23 cellular contexts compared by ENCODE assay signal in genomic region chr10:60348982-60349381, GRCh38. TPM values are rescaled to one million over a fixed set of nuclear protein-coding genes. Genes with fewer than 3 reads are reported as not detected.
DNase-seq lines count a peak whose midpoint lies in the region; ATAC-seq, FAIRE-seq and TF ChIP-seq lines count a peak whose summit lies in the region.
"Had no signal": no experiment of that assay in that cellular context is flagged by ENCODE, and none has a peak within 500 bp of the region (broad histone marks: within the 10 kb centered on the region; RNA-seq: fewer than 3 reads in every experiment).

No MANE protein-coding gene starts in this region.

- H3K18ac ChIP-seq in IMR-90 (ENCODE audit: low read depth, low read length): no peak overlapping the region

- H2AFZ ChIP-seq in ACC112 (ENCODE audit: low read length, unreplicated experiment) (peak overlapping the region; percentile 3), IMR-90 (replicated peaks; ENCODE audit: low read length, poor library complexity) (no peak overlapping the region)
- H2AFZ ChIP-seq: GM23338 had no signal

- H3K27me3 ChIP-seq in ACC112 (ENCODE audit: insufficient read depth, low read length) (no peaks in the 10 kb centered on the region), IMR-90 (ENCODE audit: control insufficient read depth, insufficient read depth, low read length) (no peaks in the 10 kb centered on the region), layer of hippocampus (ENCODE audit: control insufficient read depth, insufficient read depth, low read length) (no peaks in the 10 kb centered on the region), stomach (no peaks in the 10 kb centered on the region)
- H3K27me3 ChIP-seq: ascending aorta, right atrium auricular region had no signal

- 0 out of 2 replicates have a peak overlapping the region, but pooled peaks have one; percentile 9 for H4K91ac ChIP-seq in IMR-90 (ENCODE audit: insufficient read depth, low read depth, low read length)

- H3K56ac ChIP-seq in IMR-90 (ENCODE audit: extremely low read depth, insufficient read depth, low read length): no peak overlapping the region

- H4K5ac ChIP-seq in IMR-90 (ENCODE audit: low read depth, low read length): no peak overlapping the region

- no peak for TF ChIP-seq RAD21 in IMR-90 (IDR thresholded peaks at IDR 0.05; ENCODE audit: low read length)

- peak overlapping the region; percentile 6; the same call in 1 of the 2 replicates for H2BK120ac ChIP-seq in IMR-90 (ENCODE audit: low read depth, low read length)

- in situ Hi-C loops in IMR-90 (cut with MboI; ENCODE audit: low sequenced_read_pairs): no loop called here

- H3K9ac ChIP-seq in IMR-90 (ENCODE audit: low read depth, low read length): no peak overlapping the region

- no peak overlapping the region for H2BK15ac ChIP-seq in IMR-90 (ENCODE audit: low read depth, low read length)

- BruUV-seq in IMR-90 (replicated peaks; lab: Mats Ljungman, UMichigan): no TSS peak

- WGBS in IMR-90 (ENCODE audit: extremely low coverage in 2 of 2, insufficient read length in 1 of 2), 2 experiments: 80% methylated on average over 1 of the region's 2 CpGs; no CpG with 5 or more reads in 1 of the 2 experiments
- WGBS in stomach, 5 donors: 64 to 85% (median 82%) methylated on average over 2 of the region's 2 CpGs

- H3K4me1 ChIP-seq in ACC112 (ENCODE audit: control insufficient read depth, insufficient read depth, low read length, unreplicated experiment) (peaks cover 34% of the 10 kb centered on the region), IMR-90 (ENCODE audit: control insufficient read depth, insufficient read depth, low read length) (peaks cover 7% of the 10 kb centered on the region), stomach (no peaks in the 10 kb centered on the region)
- H3K4me1 ChIP-seq: ascending aorta had no signal

- no peak for TF ChIP-seq CTCF in IMR-90 (conservative IDR thresholded peaks at IDR 0.05; ENCODE audit: low read depth, low read length)
- no peak for TF ChIP-seq CTCF in choroid plexus epithelial cell (conservative IDR thresholded peaks at IDR 0.05; ENCODE audit: low read depth, low read length)
- TF ChIP-seq CTCF in stomach (IDR thresholded peaks at IDR 0.05): no peak

- DNase-seq in IMR-90: peak; percentile 66
- peak; percentile 79 for DNase-seq in choroid plexus epithelial cell (ENCODE audit: low read depth)
- no peak for DNase-seq in stomach
- no peak for DNase-seq in NCI-H146 treated with DMSO at 0.1 percent for 48 hours (lab: John Stamatoyannopoulos, UW; ENCODE audit: unreplicated experiment)
- DNase-seq in frontal cortex (ENCODE audit: low spot score in 2 of 2): no peak
- no peak for DNase-seq in CD1c-positive myeloid dendritic cell (ENCODE audit: extremely low spot score)
- DNase-seq: activated CD4-positive, alpha-beta T cell treated with anti-CD3 and anti-CD28 coated beads for 1 hour; activated naive CD4-positive, alpha-beta T cell treated with anti-CD3 and anti-CD28 coated beads, Interleukin-2, amount 10 ng/mL, durations not matched to agents 7 days and 5 days; activated T-cell treated with anti-CD3 and anti-CD28 coated beads, Interleukin-2, amount 50 U/mL, for 72 hours; GF-D8; mammary epithelial cell; naive B cell; NCI-H2107; NCI-H524 treated with DMSO at 0.1 percent for 48 hours; stimulated activated CD4-positive, alpha-beta T cell treated with anti-CD3 and anti-CD28 coated beads, Interleukin-15, amount 100 ng/mL, for 24 hours; SW 1271 had no signal

- H2AK9ac ChIP-seq in IMR-90 (replicated peaks; ENCODE audit: low read depth, low read length, poor library complexity): no peak overlapping the region

- H3K79me1 ChIP-seq in IMR-90 (ENCODE audit: low read depth in 1 of 2, low read length in 2 of 2): no peaks in the 10 kb centered on the region

- dilution Hi-C loops in IMR-90 (cut with HindIII; ENCODE audit: low sequenced_read_pairs, unreplicated experiment): no loop called here

- TF ChIP-seq POLR2A in IMR-90 (IDR thresholded peaks at IDR 0.05; ENCODE audit: low read depth, low read length): no peak
- TF ChIP-seq POLR2A in stomach (IDR thresholded peaks at IDR 0.05): no peak

- H3K23ac ChIP-seq in IMR-90 (ENCODE audit: low read depth, low read length): no peak overlapping the region; the same call in 1 of the 2 replicates

- CTCF ChIA-PET in IMR-90 (lab: Yijun Ruan, JAX): interaction anchor here (0.8 to 1.2 kb wide), 2 partner anchors 14 to 1787 kb away, joined by 3 read pairs; no protein-coding TSS in a partner anchor

- no peak overlapping the region for H2AK5ac ChIP-seq in IMR-90 (ENCODE audit: low read depth, low read length)

- intact Hi-C loops in IMR-90 (cut with micrococcal nuclease) (no loop called here), stomach (cut with DNase I; ENCODE audit: low total_unique reads) (no loop called here)

- peaks cover 6% of the 10 kb centered on the region for H3K9me1 ChIP-seq in IMR-90 (ENCODE audit: insufficient read depth, low read length)

- FAIRE-seq in frontal cortex (lab: Jason Lieb, UNC): no peak
- FAIRE-seq: A549 had no signal

- H3K9me3 ChIP-seq in IMR-90 (ENCODE audit: control insufficient read depth, insufficient read depth, low read length) (no peaks in the 10 kb centered on the region), stomach (no peaks in the 10 kb centered on the region)
- H3K9me3 ChIP-seq: A549, ascending aorta, right atrium auricular region had no signal

- H4K20me1 ChIP-seq in IMR-90 (ENCODE audit: insufficient read depth, low read length): no peaks in the 10 kb centered on the region

- H2BK5ac ChIP-seq in IMR-90 (ENCODE audit: low read depth, low read length, poor library complexity, severe bottlenecking): peak overlapping the region; percentile 2

- H3K14ac ChIP-seq in IMR-90 (replicated peaks; ENCODE audit: low read depth, low read length): no peak overlapping the region; the same call in 1 of the 2 replicates

- H2BK20ac ChIP-seq in IMR-90 (ENCODE audit: low read depth, low read length): peak overlapping the region; percentile 11; the same call in 1 of the 2 replicates

- H3K36me3 ChIP-seq in ACC112 (ENCODE audit: insufficient read depth, low read length): no peaks in the 10 kb centered on the region
- no peaks in the 10 kb centered on the region for H3K36me3 ChIP-seq in IMR-90 (ENCODE audit: control insufficient read depth, insufficient read depth, low read length)
- H3K36me3 ChIP-seq in stomach: no peaks in the 10 kb centered on the region
- H3K36me3 ChIP-seq: ascending aorta, right atrium auricular region had no signal

- H3K4ac ChIP-seq in IMR-90 (ENCODE audit: low read depth, low read length): no peak overlapping the region

- no peaks in the 10 kb centered on the region for H3K79me2 ChIP-seq in ACC112 (ENCODE audit: control insufficient read depth, insufficient read depth, low read length, unreplicated experiment)

- TF ChIP-seq EP300 in stomach (IDR thresholded peaks at IDR 0.05): no peak

- H3K4me3 ChIP-seq in ACC112 (ENCODE audit: low read depth, low read length) (no peak overlapping the region), IMR-90 (ENCODE audit: insufficient read depth, low read depth, low read length) (no peak overlapping the region), choroid plexus epithelial cell (ENCODE audit: low read depth, low read length) (no peak overlapping the region), stomach (no peak overlapping the region)
- H3K4me3 ChIP-seq: A549, ascending aorta, GM23338, right atrium auricular region had no signal

- H3K4me2 ChIP-seq in IMR-90 (ENCODE audit: low read depth, low read length): no peak overlapping the region; the same call in 1 of the 2 replicates
- H3K4me2 ChIP-seq: A549, GM23338 had no signal

- POLR2A ChIA-PET in IMR-90 (lab: Charles Lee; ENCODE audit: unreplicated experiment): no interaction called here

- ATAC-seq in IMR-90 (ENCODE audit: low read depth): peak; percentile 61
- ATAC-seq: A549; activated T-cell treated with anti-CD3 and anti-CD28 coated beads, Interleukin-2, amount 50 U/mL, for 72 hours; GM23338 had no signal

- H4K8ac ChIP-seq in IMR-90 (ENCODE audit: low read depth in 2 of 2, low read length in 2 of 2): no peak overlapping the region

- H3K27ac ChIP-seq in ACC112 (ENCODE audit: low read depth, low read length) (no peak overlapping the region), IMR-90 (ENCODE audit: insufficient read depth, low read length) (no peak overlapping the region), layer of hippocampus (ENCODE audit: low read depth, low read length) (peak overlapping the region; percentile 8), stomach (no peak overlapping the region)
- H3K27ac ChIP-seq: A549, ascending aorta, right atrium auricular region had no signal

TF ChIP-seq in IMR-90, 13 proteins besides CTCF, POLR2A, EP300 and RAD21 (continues in another document):
- TF ChIP-seq ELK1 (IDR thresholded peaks at IDR 0.05; ENCODE audit: borderline replicate concordance, low read depth, low read length): no peak
- no peak for TF ChIP-seq SMC3 (IDR thresholded peaks at IDR 0.05; ENCODE audit: low read depth, low read length)
- no peak for TF ChIP-seq MXI1 (IDR thresholded peaks at IDR 0.05; ENCODE audit: borderline replicate concordance, low read depth, low read length)
- TF ChIP-seq MAZ (IDR thresholded peaks at IDR 0.05; ENCODE audit: borderline replicate concordance, low read depth, low read length): no peak
- no peak for TF ChIP-seq NFE2L2 (IDR thresholded peaks at IDR 0.05; ENCODE audit: low read depth, low read length)
- no peak for TF ChIP-seq FOS (IDR thresholded peaks at IDR 0.05; ENCODE audit: low read depth, low read length)
- TF ChIP-seq USF2 (IDR thresholded peaks at IDR 0.05; ENCODE audit: low read depth, low read length): no peak

RNA-seq across cellular contexts. Expression of gene ANK3, which starts 40.7 kb away (rescaled TPM):
- total RNA-seq in IMR-90 (2012; rRNA removed) (1.7 and 1.8 TPM in 2 replicates), stomach (100 to 1,000 TPM in 2 of 5 donors, 10 to 100 TPM in 3; 27.4 to 115 (median 47.7) TPM), frontal cortex (205 TPM)
- polyA plus RNA-seq in IMR-90 (2012; rRNA removed) (0.55 and 0.63 TPM in 2 replicates), stomach (10 to 100 TPM in 1 of 3 donors, 1 to 10 TPM in 2; 3.6 to 12.8 (median 6.7) TPM)
- polyA plus RNA-seq in IMR-90 (2012; cell fraction: cytosol; rRNA removed): 0.11 and 0.47 TPM in 2 replicates
- polyA plus RNA-seq in IMR-90 (2012; cell fraction: nucleus; rRNA removed; ENCODE audit: low replicate concordance): 0.18 and 1.1 TPM in 2 replicates
- polyA plus RNA-seq: CD14-positive monocyte had no signal

Comparison
In these comparisons a context has a peak if more than half of its experiments do, and no peak if none do; other contexts are left out.
1. DNase-seq: peak in IMR-90 (single experiment) and choroid plexus epithelial cell (single experiment); none in stomach (single experiment), NCI-H146 treated with DMSO at 0.1 percent for 48 hours (single experiment), frontal cortex (0 of 2) and CD1c-positive myeloid dendritic cell (single experiment).
2. RNA of gene ANK3, which starts 40.7 kb away (total RNA-seq): 205 TPM in frontal cortex (single experiment) and 27.4 to 115 TPM in stomach; 1.7 to 1.8 TPM in IMR-90; every median in the first group is over 10 times any median in the second.